Comparison of ENCODE assay signal across 1 cellular context in the genomic region with DNA sequence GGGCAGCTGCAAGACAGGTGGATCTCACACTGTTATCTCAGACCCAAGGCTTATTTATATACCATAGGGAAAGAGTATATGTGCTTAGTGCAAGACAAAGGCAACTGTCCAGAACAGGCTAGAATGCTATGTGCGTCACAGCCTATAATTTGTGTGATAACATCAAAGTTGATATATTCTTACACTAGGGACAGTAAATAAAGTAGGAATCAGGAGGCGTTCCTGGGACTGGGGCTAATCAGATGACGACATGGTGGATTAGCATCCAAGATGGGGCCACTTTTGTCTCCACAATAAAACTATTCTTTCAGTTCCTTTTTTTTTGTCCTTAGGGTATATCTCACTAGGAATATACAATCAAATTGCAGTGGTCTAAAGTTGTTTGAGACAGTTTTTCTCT.
TF ChIP-seq lines count a peak whose summit lies in the region.

No MANE protein-coding gene starts in this region.

TF ChIP-seq in IMR-90, 13 proteins besides CTCF, POLR2A, EP300 and RAD21 (continued from another document):
- TF ChIP-seq RCOR1 (IDR thresholded peaks at IDR 0.05; ENCODE audit: insufficient replicate concordance, low read length) (no peak), FOS (IDR thresholded peaks at IDR 0.05; ENCODE audit: low read depth, low read length) (no peak), MXI1 (IDR thresholded peaks at IDR 0.05; ENCODE audit: borderline replicate concordance, low read depth, low read length) (no peak), CHD1 (IDR thresholded peaks at IDR 0.05; ENCODE audit: low read depth, low read length) (no peak), NFE2L2 (IDR thresholded peaks at IDR 0.05; ENCODE audit: low read depth, low read length) (no peak), SMC3 (IDR thresholded peaks at IDR 0.05; ENCODE audit: low read depth, low read length) (no peak), CEBPB (IDR thresholded peaks at IDR 0.05; ENCODE audit: low read depth, low read length) (no peak), MAZ (IDR thresholded peaks at IDR 0.05; ENCODE audit: borderline replicate concordance, low read depth, low read length) (no peak)
- TF ChIP-seq, protein P1, sequence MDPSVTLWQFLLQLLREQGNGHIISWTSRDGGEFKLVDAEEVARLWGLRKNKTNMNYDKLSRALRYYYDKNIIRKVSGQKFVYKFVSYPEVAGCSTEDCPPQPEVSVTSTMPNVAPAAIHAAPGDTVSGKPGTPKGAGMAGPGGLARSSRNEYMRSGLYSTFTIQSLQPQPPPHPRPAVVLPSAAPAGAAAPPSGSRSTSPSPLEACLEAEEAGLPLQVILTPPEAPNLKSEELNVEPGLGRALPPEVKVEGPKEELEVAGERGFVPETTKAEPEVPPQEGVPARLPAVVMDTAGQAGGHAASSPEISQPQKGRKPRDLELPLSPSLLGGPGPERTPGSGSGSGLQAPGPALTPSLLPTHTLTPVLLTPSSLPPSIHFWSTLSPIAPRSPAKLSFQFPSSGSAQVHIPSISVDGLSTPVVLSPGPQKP (IDR thresholded peaks at IDR 0.05; ENCODE audit: borderline replicate concordance, low read depth, low read length) = no peak
